ENCODE assay signal across 22 cellular contexts in genomic region chr21:44564099-44564498, GRCh38. TPM values are rescaled to one million over a fixed set of nuclear protein-coding genes. Genes with fewer than 3 reads are reported as not detected.
A peak's percentile ranks its signal among the peaks of the same experiment; 100 is the strongest.
DNase-seq lines count a peak whose midpoint lies in the region; ATAC-seq and TF ChIP-seq lines count a peak whose summit lies in the region.
"Had no signal": no experiment of that assay in that cellular context is flagged by ENCODE, and none has a peak within 500 bp of the region (broad histone marks: within the 10 kb centered on the region; RNA-seq: fewer than 3 reads in every experiment).

No MANE protein-coding gene starts in this region.

- peaks cover 12 to 18% of the 10 kb centered on the region in 2 donors for H3K9me3 Mint-ChIP-seq in activated T-cell treated with anti-CD3 and anti-CD28 coated beads, Interleukin-2, amount 50 U/mL, for 72 hours
- peaks cover 23% of the 10 kb centered on the region for H3K9me3 Mint-ChIP-seq in central memory CD8-positive, alpha-beta T cell
- H3K9me3 Mint-ChIP-seq: GM23338, H9 had no signal

- no peak for TF ChIP-seq CTCF in OCI-LY3 (IDR thresholded peaks at IDR 0.05; ENCODE audit: low read depth, low read length)

- H3K79me2 ChIP-seq in OCI-LY3 (ENCODE audit: low read length) = no peaks in the 10 kb centered on the region

- no peaks in the 10 kb centered on the region for H3K27me3 Mint-ChIP-seq in activated T-cell treated with anti-CD3 and anti-CD28 coated beads, Interleukin-2, amount 50 U/mL, for 72 hours (ENCODE audit: low read depth)
- no peaks in the 10 kb centered on the region for H3K27me3 Mint-ChIP-seq in central memory CD8-positive, alpha-beta T cell

- H3K4me3 ChIP-seq in OCI-LY3 (ENCODE audit: low read length) = no peak overlapping the region
- H3K4me3 ChIP-seq: BLaER1 treated with 17β-estradiol and CSF1 and Interleukin-3, amounts not matched to agents 10 nM and 100 nM; GM23338 had no signal

- H3K36me3 Mint-ChIP-seq in activated T-cell treated with anti-CD3 and anti-CD28 coated beads, Interleukin-2, amount 50 U/mL, for 72 hours (ENCODE audit: insufficient read depth in 2 of 2) = peaks cover 3 to 9% of the 10 kb centered on the region in 2 donors
- H3K36me3 Mint-ChIP-seq in central memory CD8-positive, alpha-beta T cell (ENCODE audit: insufficient read depth) = peaks cover 2% of the 10 kb centered on the region
- H3K36me3 Mint-ChIP-seq: CD14-positive monocyte had no signal

- peak overlapping the region; percentile 28 for H3K27ac Mint-ChIP-seq in activated T-cell treated with anti-CD3 and anti-CD28 coated beads, Interleukin-2, amount 50 U/mL, for 72 hours
- peak overlapping the region; percentile 76 for H3K27ac Mint-ChIP-seq in central memory CD8-positive, alpha-beta T cell (ENCODE audit: low read depth)
- H3K27ac Mint-ChIP-seq: GM23338, H9 had no signal

- H4K20me1 ChIP-seq in OCI-LY3 (ENCODE audit: insufficient read depth, low read length) = no peaks in the 10 kb centered on the region
- H4K20me1 ChIP-seq: BLaER1 treated with 17β-estradiol and CSF1 and Interleukin-3, amounts not matched to agents 10 nM and 100 nM had no signal

- H3K4me3 Mint-ChIP-seq in activated T-cell treated with anti-CD3 and anti-CD28 coated beads, Interleukin-2, amount 50 U/mL, for 72 hours = no peak overlapping the region
- H3K4me3 Mint-ChIP-seq in central memory CD8-positive, alpha-beta T cell = no peak overlapping the region
- H3K4me3 Mint-ChIP-seq: B cell, CD14-positive monocyte, GM23338, H9 had no signal

- no peaks in the 10 kb centered on the region for H3K9me3 ChIP-seq in OCI-LY3 (ENCODE audit: insufficient read depth, low read length)

- peaks cover 37% of the 10 kb centered on the region for H3K4me1 ChIP-seq in OCI-LY3 (ENCODE audit: low read length)

- H3K27me3 ChIP-seq in OCI-LY3 (ENCODE audit: low read depth, low read length) = no peaks in the 10 kb centered on the region
- H3K27me3 ChIP-seq: BLaER1 treated with 17β-estradiol and CSF1 and Interleukin-3, amounts not matched to agents 10 nM and 100 nM had no signal

- no peak for ATAC-seq in activated T-cell treated with anti-CD3 and anti-CD28 coated beads, Interleukin-2, amount 50 U/mL, for 72 hours (replicated peaks in 1 of 2)
- ATAC-seq in central memory CD8-positive, alpha-beta T cell (replicated peaks; ENCODE audit: extremely low read depth, poor library complexity, severe bottlenecking) = no peak
- ATAC-seq: GM23338, HCT116 had no signal

- no peak overlapping the region for H3K9ac ChIP-seq in OCI-LY3 (ENCODE audit: low read length)
- H3K9ac ChIP-seq: BLaER1 treated with 17β-estradiol and CSF1 and Interleukin-3, amounts not matched to agents 10 nM and 100 nM had no signal

- H3K4me1 Mint-ChIP-seq in activated T-cell treated with anti-CD3 and anti-CD28 coated beads, Interleukin-2, amount 50 U/mL, for 72 hours (ENCODE audit: low read depth) = peaks cover 14% of the 10 kb centered on the region
- H3K4me1 Mint-ChIP-seq in central memory CD8-positive, alpha-beta T cell = peaks cover 11% of the 10 kb centered on the region
- H3K4me1 Mint-ChIP-seq: GM23338, H9 had no signal

- H3K27ac ChIP-seq in OCI-LY3 (ENCODE audit: low read length) = peak overlapping the region; percentile 78; the same call in 1 of the 2 replicates
- H3K27ac ChIP-seq: 22Rv1 had no signal

- DNase-seq in activated T-cell treated with anti-CD3 and anti-CD28 coated beads, Interleukin-2, amount 50 U/mL, for 72 hours = no peak
- DNase-seq in activated T-cell treated with anti-CD3 and anti-CD28 coated beads for 4 hours (no peak), dermis blood vessel endothelial cell (no peak), NCI-H2107 treated with DMSO at 0.1 percent for 48 hours (lab: John Stamatoyannopoulos, UW; ENCODE audit: unreplicated experiment) (no peak)
- DNase-seq in central memory CD8-positive, alpha-beta T cell (ENCODE audit: low spot score in 2 of 2) = no peak
- DNase-seq: Calu3; CD4-positive, alpha-beta memory T cell; COR-L47; DMS53; DMS79 treated with DMSO at 0.1 percent for 48 hours; GF-D8; H9 had no signal

- no peak overlapping the region for H3K4me2 ChIP-seq in OCI-LY3 (ENCODE audit: low read length)
- H3K4me2 ChIP-seq: GM23338 had no signal

- H2AFZ ChIP-seq in OCI-LY3 (ENCODE audit: low read depth, low read length) = no peak overlapping the region
- H2AFZ ChIP-seq: GM23338 had no signal

- H3K36me3 ChIP-seq in OCI-LY3 (replicated peaks; ENCODE audit: low read depth, low read length) = no peaks in the 10 kb centered on the region
- H3K36me3 ChIP-seq: BLaER1 treated with 17β-estradiol and CSF1 and Interleukin-3, amounts not matched to agents 10 nM and 100 nM had no signal

RNA-seq across cellular contexts. Expression of gene KRTAP10-3, which starts 5.5 kb away (rescaled TPM):
- total RNA-seq in activated T-cell treated with anti-CD3 and anti-CD28 coated beads, Interleukin-2, amount 50 U/mL, for 72 hours = not detected
- not detected in 2 replicates for total RNA-seq in dermis blood vessel endothelial cell
- total RNA-seq: B cell; Calu3; CD4-positive, alpha-beta memory T cell; Daoy; G401; GM23338; H4; H9 had no signal

RNA-seq across cellular contexts. Expression of gene KRTAP10-4, which starts 9.4 kb away (rescaled TPM):
- not detected for total RNA-seq in activated T-cell treated with anti-CD3 and anti-CD28 coated beads, Interleukin-2, amount 50 U/mL, for 72 hours
- total RNA-seq in dermis blood vessel endothelial cell = not detected in 2 replicates
- total RNA-seq: B cell; Calu3; CD4-positive, alpha-beta memory T cell; Daoy; G401; GM23338; H4; H9 had no signal

RNA-seq across cellular contexts. Expression of gene KRTAP10-2, which starts 12.8 kb away (rescaled TPM):
- not detected for total RNA-seq in activated T-cell treated with anti-CD3 and anti-CD28 coated beads, Interleukin-2, amount 50 U/mL, for 72 hours
- not detected in 2 replicates for total RNA-seq in dermis blood vessel endothelial cell
- total RNA-seq: B cell; Calu3; CD4-positive, alpha-beta memory T cell; Daoy; G401; GM23338; H4; H9 had no signal

RNA-seq across cellular contexts. Expression of gene KRTAP10-5, which starts 16.3 kb away (rescaled TPM):
- not detected for total RNA-seq in activated T-cell treated with anti-CD3 and anti-CD28 coated beads, Interleukin-2, amount 50 U/mL, for 72 hours
- not detected in 2 replicates for total RNA-seq in dermis blood vessel endothelial cell
- total RNA-seq: B cell; Calu3; CD4-positive, alpha-beta memory T cell; Daoy; G401; GM23338; H4; H9 had no signal

RNA-seq across cellular contexts. Expression of gene KRTAP10-1, which starts 24.1 kb away (rescaled TPM):
- not detected for total RNA-seq in activated T-cell treated with anti-CD3 and anti-CD28 coated beads, Interleukin-2, amount 50 U/mL, for 72 hours
- total RNA-seq in dermis blood vessel endothelial cell = not detected in 2 replicates
- total RNA-seq: B cell; Calu3; CD4-positive, alpha-beta memory T cell; Daoy; G401; GM23338; H4; H9 had no signal
